In the genomic region with DNA sequence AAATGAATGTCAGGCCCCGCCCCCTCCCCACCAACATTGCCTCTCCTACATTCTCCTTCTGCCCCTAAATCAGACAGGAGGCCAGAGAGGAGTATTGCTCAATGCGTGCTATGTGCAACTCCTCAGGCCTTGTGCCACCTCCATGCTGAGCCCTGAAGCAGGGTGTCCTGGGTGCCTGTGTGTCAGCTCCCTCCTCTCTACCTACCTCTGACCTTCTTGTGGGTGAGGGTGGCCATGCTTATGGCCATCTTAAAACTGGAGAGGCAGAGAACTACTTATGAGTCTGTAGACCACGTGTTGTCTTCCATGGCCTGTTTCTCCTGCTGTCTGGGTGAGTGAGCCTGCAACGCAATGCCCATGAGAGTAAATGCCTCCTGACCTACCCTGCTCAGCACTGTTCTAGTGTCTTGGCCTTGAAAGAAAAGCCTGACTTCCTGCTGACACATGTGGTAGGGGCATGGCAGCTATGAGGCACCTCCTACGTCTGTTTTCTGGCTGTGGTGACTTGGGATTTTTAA, we compare ENCODE assay signal across 7 cellular contexts.
A peak's percentile ranks its signal among the peaks of the same experiment; 100 is the strongest.
DNase-seq lines count a peak whose midpoint lies in the region; ATAC-seq and TF ChIP-seq lines count a peak whose summit lies in the region.

No MANE protein-coding gene starts in this region.

- H3K27ac ChIP-seq in KOPT-K1 (ENCODE audit: low read depth, low read length, poor library complexity, severe bottlenecking) = peak overlapping the region; percentile 63

- no peak for TF ChIP-seq CTCF in fibroblast of pulmonary artery (IDR thresholded peaks at IDR 0.05; ENCODE audit: low read length, missing control alignments)

- H3K4me3 ChIP-seq in fibroblast of pulmonary artery (replicated peaks; ENCODE audit: low read depth, low read length) = no peak overlapping the region

- peak; percentile 84 for ATAC-seq in stimulated activated naive CD8-positive, alpha-beta T cell treated with anti-CD3 and anti-CD28 coated beads, Interleukin-15, Interleukin-2, amounts not matched to agents 100 U/mL and 50 U/mL, for 24 hours

- no peaks in the 10 kb centered on the region for H3K27me3 Mint-ChIP-seq in activated T-cell treated with anti-CD3 and anti-CD28 coated beads, Interleukin-2, amount 50 U/mL, for 24 hours

- no peaks in the 10 kb centered on the region for H3K9me3 Mint-ChIP-seq in activated T-cell treated with anti-CD3 and anti-CD28 coated beads, Interleukin-2, amount 50 U/mL, for 24 hours

- DNase-seq in activated T-cell treated with anti-CD3 and anti-CD28 coated beads, Interleukin-2, amount 50 U/mL, for 24 hours = peak; percentile 58
- peak; percentile 49 for DNase-seq in fibroblast of pulmonary artery (ENCODE audit: low read depth)
- peak; percentile 38 for DNase-seq in stimulated activated naive CD8-positive, alpha-beta T cell treated with anti-CD3 and anti-CD28 coated beads, Interleukin-15, Interleukin-2, amounts not matched to agents 100 U/mL and 50 U/mL, for 24 hours
- no peak for DNase-seq in ecto neural progenitor cell (ENCODE audit: low spot score)
- DNase-seq in Kasumi-1 (lab: John Stamatoyannopoulos, UW) = no peak
- DNase-seq in GM19240 (ENCODE audit: insufficient read length, low spot score) = no peak

- H3K4me1 Mint-ChIP-seq in activated T-cell treated with anti-CD3 and anti-CD28 coated beads, Interleukin-2, amount 50 U/mL, for 24 hours (ENCODE audit: low read depth) = peaks cover 32% of the 10 kb centered on the region

- peaks cover 56% of the 10 kb centered on the region for H3K36me3 Mint-ChIP-seq in activated T-cell treated with anti-CD3 and anti-CD28 coated beads, Interleukin-2, amount 50 U/mL, for 24 hours (ENCODE audit: low read depth)

- peak overlapping the region; percentile 35 for H3K4me3 Mint-ChIP-seq in activated T-cell treated with anti-CD3 and anti-CD28 coated beads, Interleukin-2, amount 50 U/mL, for 24 hours

- peak overlapping the region; percentile 91 for H3K27ac Mint-ChIP-seq in activated T-cell treated with anti-CD3 and anti-CD28 coated beads, Interleukin-2, amount 50 U/mL, for 24 hours

- peaks cover 57% of the 10 kb centered on the region for H3K36me3 ChIP-seq in KOPT-K1 (ENCODE audit: insufficient read depth, low read length)

- H3K9me3 ChIP-seq in KOPT-K1 (ENCODE audit: insufficient read depth, low read length, poor library complexity, severe bottlenecking) = no peaks in the 10 kb centered on the region

Comparison
In these comparisons a context has a peak if more than half of its experiments do, and no peak if none do; other contexts are left out.
1. DNase-seq: peak in activated T-cell treated with anti-CD3 and anti-CD28 coated beads, Interleukin-2, amount 50 U/mL, for 24 hours (single experiment), fibroblast of pulmonary artery (single experiment) and stimulated activated naive CD8-positive, alpha-beta T cell treated with anti-CD3 and anti-CD28 coated beads, Interleukin-15, Interleukin-2, amounts not matched to agents 100 U/mL and 50 U/mL, for 24 hours (single experiment); none in ecto neural progenitor cell (single experiment), Kasumi-1 (0 of 2) and GM19240 (single experiment).